17 cellular contexts compared by ENCODE assay signal in the genomic region with DNA sequence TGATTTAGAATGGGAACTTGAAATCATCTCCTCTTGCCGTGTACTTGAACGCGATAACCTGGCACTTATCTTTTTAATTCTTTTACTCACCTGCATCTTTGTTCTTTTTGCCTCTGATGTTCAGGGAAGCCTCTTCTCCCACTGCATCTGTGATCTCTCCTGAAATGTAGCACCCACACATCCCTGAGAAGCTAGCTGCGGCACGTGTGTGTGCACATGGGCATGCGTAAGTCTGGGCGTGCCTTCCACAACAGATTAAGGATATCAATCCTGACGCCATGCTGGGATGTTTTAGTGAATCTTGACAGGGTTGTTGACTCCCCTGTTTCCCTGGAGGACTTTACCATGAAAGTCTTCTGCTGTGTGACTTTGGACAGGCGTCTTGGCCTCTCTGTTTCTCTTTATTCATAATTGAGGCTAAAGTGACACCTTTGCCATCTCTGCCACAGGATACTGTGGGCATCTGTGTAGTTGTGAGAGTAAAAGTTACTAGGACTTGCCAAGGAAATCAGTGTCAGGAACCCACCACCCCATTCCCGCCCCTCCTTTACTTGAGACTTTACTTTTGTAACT. TPM values are rescaled to one million over a fixed set of nuclear protein-coding genes. Genes with fewer than 3 reads are reported as not detected.
DNase-seq lines count a peak whose midpoint lies in the region; ATAC-seq, FAIRE-seq and TF ChIP-seq lines count a peak whose summit lies in the region.
"Had no signal": no experiment of that assay in that cellular context is flagged by ENCODE, and none has a peak within 500 bp of the region (broad histone marks: within the 10 kb centered on the region; RNA-seq: fewer than 3 reads in every experiment).

No MANE protein-coding gene starts in this region.

- H2BK20ac ChIP-seq in H9 (ENCODE audit: low read depth, low read length, poor library complexity, severe bottlenecking) (no peak overlapping the region), H1 (ENCODE audit: low read length) (no peak overlapping the region)

- H4K20me1 ChIP-seq in H9 (ENCODE audit: control insufficient read depth, insufficient read depth, insufficient read length) (no peaks in the 10 kb centered on the region), H1 (replicated peaks in 1 of 2; ENCODE audit: control insufficient read depth in 1 of 2, insufficient read depth in 2 of 2, low read length in 2 of 2) (no peaks in the 10 kb centered on the region)

- no CpG with 5 or more reads among the region's 10 CpGs for WGBS in H9 (ENCODE audit: extremely low coverage, insufficient read length, low lambda C conversion rate)
- 81% methylated on average over 10 of the region's 10 CpGs; no CpG with 5 or more reads in 1 of the 2 experiments for WGBS in H1 (ENCODE audit: extremely low coverage in 1 of 2, insufficient coverage in 1 of 2, insufficient read length in 1 of 2, insufficient replicate concordance in 2 of 2, low coverage in 1 of 2, low lambda C conversion rate in 2 of 2, missing lambda C conversion rate in 1 of 2), 2 experiments
- WGBS in suprapubic skin, result 95% methylated on average over 10 of the region's 10 CpGs

- H3K4me1 Mint-ChIP-seq in CD14-positive monocyte (peaks cover 25% of the 10 kb centered on the region), H9 (peaks cover 18 to 19% of the 10 kb centered on the region in 2 experiments)

- no peak overlapping the region for H3K14ac ChIP-seq in H9 (ENCODE audit: insufficient read depth, low read length)
- H3K14ac ChIP-seq in H1 (ENCODE audit: insufficient read length), result no peak overlapping the region

- no peaks in the 10 kb centered on the region for H3K23me2 ChIP-seq in H9 (ENCODE audit: insufficient read length, low read depth, low read length, poor library complexity, severe bottlenecking)
- H3K23me2 ChIP-seq in H1 (ENCODE audit: low read depth, low read length), result no peaks in the 10 kb centered on the region; the same call in 1 of the 2 replicates

- DNase-seq in CD14-positive monocyte (ENCODE audit: low spot score) (no peak), H9 (no peak), H1 (ENCODE audit: low read depth in 1 of 2, low spot score in 2 of 2) (no peak), A172 (ENCODE audit: low spot score) (no peak), left cardiac atrium (no peak), suprapubic skin (ENCODE audit: low spot score in 2 of 2) (no peak)
- DNase-seq: activated CD8-positive, alpha-beta memory T cell treated with anti-CD3 and anti-CD28 coated beads, Interleukin-2, amount 50 U/mL, for 4 hours; CD8-positive, alpha-beta T cell; DMS79; hippocampal formation; NCI-H2029 treated with DMSO at 0.1 percent for 48 hours; stimulated activated CD4-positive, alpha-beta T cell treated with anti-CD3 and anti-CD28 coated beads, Interleukin-2, amount 100 ng/mL, for 24 hours had no signal

- H3K23ac ChIP-seq in H9 (ENCODE audit: insufficient read length, low read depth, low read length) (no peak overlapping the region), H1 (ENCODE audit: insufficient read length) (no peak overlapping the region)

- H3K9me3 Mint-ChIP-seq in CD14-positive monocyte (peaks cover 0 to 3% (median 0%) of the 10 kb centered on the region in 7 donors), H9 (peaks cover 4 to 6% of the 10 kb centered on the region in 2 experiments; a peak in 3 of 5 replicates)
- H3K9me3 Mint-ChIP-seq: CD8-positive, alpha-beta T cell had no signal

- no peaks in the 10 kb centered on the region; a peak in 1 of 8 replicates for H3K36me3 ChIP-seq in H1 (ENCODE audit: control insufficient read depth in 2 of 4, insufficient read depth in 4 of 4, low read length in 3 of 4)
- H3K36me3 ChIP-seq in parathyroid adenoma (ENCODE audit: control insufficient read depth, insufficient read depth, low read length), result peaks cover 4% of the 10 kb centered on the region
- H3K36me3 ChIP-seq in suprapubic skin, result peaks cover 26% of the 10 kb centered on the region

- H3K56ac ChIP-seq in H9 (ENCODE audit: insufficient read length, low read depth, low read length) (no peak overlapping the region), H1 (replicated peaks; ENCODE audit: insufficient read length, low read depth, low read length) (no peak overlapping the region)

- no peak overlapping the region for H2BK15ac ChIP-seq in H9 (ENCODE audit: low read depth, low read length)
- H2BK15ac ChIP-seq in H1 (ENCODE audit: low read length), result no peak overlapping the region

- H3K27ac Mint-ChIP-seq in CD14-positive monocyte (peak overlapping the region in 5 of 7 donors; percentile 21 to 85 (median 52)), H9 (peak overlapping the region in 2 of 3 experiments; percentile 66 to 72; a peak in 3 of 7 replicates)
- H3K27ac Mint-ChIP-seq: CD8-positive, alpha-beta T cell had no signal

- TF ChIP-seq EP300 in H1 (IDR thresholded peaks at IDR 0.05; ENCODE audit: borderline replicate concordance in 1 of 2, low read depth in 2 of 2, low read length in 2 of 2) (no peak), suprapubic skin (IDR thresholded peaks at IDR 0.05) (no peak)

- no peak for TF ChIP-seq RAD21 in H1 (IDR thresholded peaks at IDR 0.05 in 1 of 2, conservative IDR thresholded peaks at IDR 0.05 in 1 of 2; ENCODE audit: low read depth in 2 of 2, low read length in 2 of 2)

- POLR2A ChIA-PET in H1 (lab: Charles Lee; ENCODE audit: partially characterized antibody), result interaction anchor here (0.7 to 1.3 kb wide), 2 partner anchors 15 to 21 kb away, joined by 3 read pairs; no protein-coding TSS in a partner anchor

- H3K4ac ChIP-seq in H9 (ENCODE audit: low read depth, low read length) (no peak overlapping the region), H1 (replicated peaks; ENCODE audit: insufficient read length, low read depth, low read length) (no peak overlapping the region)

- TF ChIP-seq POLR2A in H1 (IDR thresholded peaks at IDR 0.05; ENCODE audit: control extremely low read depth in 1 of 2, low read depth in 2 of 2, low read length in 2 of 2) (no peak), suprapubic skin (IDR thresholded peaks at IDR 0.05) (no peak)

- H4K91ac ChIP-seq in H9 (ENCODE audit: insufficient read length, low read depth, low read length) (no peak overlapping the region), H1 (replicated peaks; ENCODE audit: insufficient read length, low read length) (no peak overlapping the region)

- intact Hi-C loops in CD14-positive monocyte (cut with micrococcal nuclease), result no loop called here
- intact Hi-C loops in left cardiac atrium (cut with DNase I), result no loop called here

- H2BK120ac ChIP-seq in H9 (ENCODE audit: low read depth, low read length, poor library complexity, severe bottlenecking), result no peak overlapping the region
- H2BK120ac ChIP-seq in H1 (replicated peaks; ENCODE audit: low read depth, low read length), result no peak overlapping the region

- FAIRE-seq in H1 (lab: Jason Lieb, UNC), result no peak
- FAIRE-seq: keratinocyte had no signal

- H3K27me3 Mint-ChIP-seq in CD14-positive monocyte (ENCODE audit: low read depth in 3 of 3), result peaks cover 0 to 2% (median 0%) of the 10 kb centered on the region in 3 donors
- H3K27me3 Mint-ChIP-seq in H9 (ENCODE audit: low read depth), result no peaks in the 10 kb centered on the region

- no peak overlapping the region for H3T11ph ChIP-seq in H9 (ENCODE audit: low read length)

- no peak overlapping the region for H3K4me2 ChIP-seq in H9 (ENCODE audit: insufficient read depth, insufficient read length, low read length)
- no peak overlapping the region for H3K4me2 ChIP-seq in H1 (ENCODE audit: insufficient read depth in 1 of 2, low read depth in 2 of 2, low read length in 2 of 2)
- H3K4me2 ChIP-seq in parathyroid adenoma (ENCODE audit: low read length), result peak overlapping the region; percentile 49

- H3K79me2 ChIP-seq in H9 (ENCODE audit: insufficient read depth, low read length), result no peaks in the 10 kb centered on the region
- H3K79me2 ChIP-seq in H1 (ENCODE audit: control insufficient read depth in 1 of 2, insufficient read depth in 2 of 2, low read length in 2 of 2), result peaks cover 0 to 12% of the 10 kb centered on the region in 2 experiments; a peak in 2 of 4 replicates
- peaks cover 20% of the 10 kb centered on the region for H3K79me2 ChIP-seq in parathyroid adenoma

- H3K27me3 ChIP-seq in H9 (ENCODE audit: insufficient read depth, low read length) (no peaks in the 10 kb centered on the region), H1 (replicated peaks in 1 of 4; ENCODE audit: control insufficient read depth in 3 of 4, extremely low read depth in 1 of 4, insufficient read depth in 3 of 4, low read length in 3 of 4) (no peaks in the 10 kb centered on the region), parathyroid adenoma (ENCODE audit: control insufficient read depth, insufficient read depth, low read length) (no peaks in the 10 kb centered on the region), suprapubic skin (no peaks in the 10 kb centered on the region)
- H3K27me3 ChIP-seq: cardiac muscle cell had no signal

- no peak overlapping the region for H2BK5ac ChIP-seq in H9 (ENCODE audit: insufficient read length, low read length)
- no peak overlapping the region for H2BK5ac ChIP-seq in H1 (ENCODE audit: low read depth, low read length)

- H3K4me1 ChIP-seq in H9 (ENCODE audit: insufficient read depth, low read length), result no peaks in the 10 kb centered on the region; the same call in 1 of the 2 replicates
- H3K4me1 ChIP-seq in H1 (replicated peaks in 1 of 4; ENCODE audit: control insufficient read depth in 3 of 4, insufficient read depth in 4 of 4, low read length in 3 of 4), result peaks cover 0 to 8% (median 6%) of the 10 kb centered on the region in 4 experiments; a peak in 3 of 7 replicates
- peaks cover 31% of the 10 kb centered on the region for H3K4me1 ChIP-seq in parathyroid adenoma
- H3K4me1 ChIP-seq in suprapubic skin, result peaks cover 21% of the 10 kb centered on the region

- H2BK12ac ChIP-seq in H9 (ENCODE audit: insufficient read length, low read depth, low read length) (no peak overlapping the region), H1 (ENCODE audit: low read depth, low read length) (0 out of 2 replicates have a peak overlapping the region, but pooled peaks have one; percentile 35)

- peaks cover 69 to 88% of the 10 kb centered on the region in 2 donors for H3K36me3 Mint-ChIP-seq in CD14-positive monocyte
- H3K36me3 Mint-ChIP-seq in H9 (ENCODE audit: insufficient read depth in 1 of 3, low read depth in 3 of 3), result peaks cover 16 to 21% (median 18%) of the 10 kb centered on the region in 3 experiments

- H3K79me1 ChIP-seq in H9 (ENCODE audit: insufficient read depth, low read depth, low read length, poor library complexity, severe bottlenecking) (no peaks in the 10 kb centered on the region), H1 (ENCODE audit: low read depth, low read length) (peaks cover 5% of the 10 kb centered on the region)

- H3K9me3 ChIP-seq in H9 (ENCODE audit: control insufficient read depth, low read depth, low read length), result no peaks in the 10 kb centered on the region
- H3K9me3 ChIP-seq in H1 (ENCODE audit: insufficient read depth in 2 of 2, low read depth in 1 of 2, low read length in 1 of 2), result peaks cover 0 to 2% of the 10 kb centered on the region in 2 experiments; a peak in 1 of 4 replicates
- no peaks in the 10 kb centered on the region for H3K9me3 ChIP-seq in parathyroid adenoma (ENCODE audit: control insufficient read depth, low read length)
- H3K9me3 ChIP-seq in suprapubic skin, result no peaks in the 10 kb centered on the region

- no peak overlapping the region for H2AFZ ChIP-seq in H9 (ENCODE audit: low read length)
- no peak overlapping the region for H2AFZ ChIP-seq in H1 (ENCODE audit: low read length)
- H2AFZ ChIP-seq in parathyroid adenoma, result no peak overlapping the region

- no peak overlapping the region for H2AK5ac ChIP-seq in H9 (ENCODE audit: insufficient read length, low read length)
- H2AK5ac ChIP-seq in H1 (ENCODE audit: low read depth, low read length), result no peak overlapping the region

- no peak overlapping the region for H3K4me3 ChIP-seq in H1 (ENCODE audit: extremely low read depth in 1 of 4, insufficient read depth in 2 of 4, low read depth in 3 of 4, low read length in 4 of 4)
- peak overlapping the region; percentile 43 for H3K4me3 ChIP-seq in parathyroid adenoma (ENCODE audit: low read depth, low read length)
- H3K4me3 ChIP-seq in suprapubic skin, result no peak overlapping the region
- H3K4me3 ChIP-seq: cardiac muscle cell had no signal

- H4K5ac ChIP-seq in H9 (ENCODE audit: insufficient read length, low read depth, low read length) (no peak overlapping the region), H1 (ENCODE audit: insufficient read length, low read depth, low read length) (no peak overlapping the region)

- H3K27ac ChIP-seq in H9 (ENCODE audit: insufficient read length, low read depth, low read length) (no peak overlapping the region), H1 (ENCODE audit: low read depth, low read length) (no peak overlapping the region), parathyroid adenoma (no peak overlapping the region), suprapubic skin (no peak overlapping the region)

- CTCF ChIA-PET in H1 (lab: Charles Lee; ENCODE audit: partially characterized antibody), result no interaction called here

- H4K8ac ChIP-seq in H9 (replicated peaks; ENCODE audit: insufficient read length, low read depth, low read length) (no peak overlapping the region), H1 (ENCODE audit: extremely low read depth, insufficient read depth, low read length) (no peak overlapping the region)

- H3K4me3 Mint-ChIP-seq in CD14-positive monocyte (no peak overlapping the region), H9 (no peak overlapping the region)
- H3K4me3 Mint-ChIP-seq: CD8-positive, alpha-beta T cell had no signal

- TF ChIP-seq CTCF in CD14-positive monocyte (IDR thresholded peaks at IDR 0.05) (no peak), H9 (conservative IDR thresholded peaks at IDR 0.05) (no peak), H1 (IDR thresholded peaks at IDR 0.05; ENCODE audit: control extremely low read depth in 1 of 3, insufficient read depth in 1 of 3, low read depth in 1 of 3, low read length in 3 of 3) (no peak), parathyroid adenoma (IDR thresholded peaks at IDR 0.05) (no peak), suprapubic skin (IDR thresholded peaks at IDR 0.05) (no peak)

- H3K18ac ChIP-seq in H9 (ENCODE audit: insufficient read length, low read depth, low read length) (no peak overlapping the region), H1 (ENCODE audit: extremely low read depth, low read length) (no peak overlapping the region)

- H3K9ac ChIP-seq in H9 (ENCODE audit: extremely low read depth, insufficient read length, low read length), result no peak overlapping the region
- peak overlapping the region in 1 of 4 experiments; percentile 4; a peak in 1 of 7 replicates for H3K9ac ChIP-seq in H1 (replicated peaks in 1 of 4; ENCODE audit: extremely low read depth in 1 of 4, low read depth in 3 of 4, low read length in 3 of 4)
- H3K9ac ChIP-seq in parathyroid adenoma, result no peak overlapping the region

- no peak for ATAC-seq in left cardiac atrium
- ATAC-seq: activated CD4-positive, CD25-positive, alpha-beta regulatory T cell treated with anti-CD3 and anti-CD28 coated beads, Interleukin-2, amount 50 U/mL, for 24 hours; CD8-positive, alpha-beta T cell; Right ventricle myocardium inferior had no signal

RNA-seq across cellular contexts. Expression of gene IL4R, which starts 20.5 kb away (rescaled TPM):
- 10 to 100 TPM; 25.1 to 35.6 TPM for polyA plus RNA-seq in CD14-positive monocyte
- 28.3 and 28.6 TPM in 2 replicates for total RNA-seq in H9 (2021)
- total RNA-seq in H1 (2021; fragmentation: NEBNext Ultra II Directional; extraction: Animal tissue kit (Norgen Biotek cat#: 25700)), result 29.4 and 32.7 TPM in 2 replicates
- 29.1 and 38.2 TPM in 2 replicates for polyA plus RNA-seq in H1 (2011; rRNA removed)
- 25.4 TPM for polyA plus RNA-seq in H1 (2011; cell fraction: cytosol; rRNA removed)
- polyA plus RNA-seq in H1 (2011; cell fraction: nucleus; rRNA removed), result 31.2 TPM
- 22.5 to 25.9 TPM (median 24.5 TPM) in 4 replicates for polyA plus RNA-seq in H1 (2012, experiment 1 of 2)
- polyA plus RNA-seq in H1 (2012, experiment 2 of 2), result 21.4 TPM
- 34.5 TPM for polyA plus RNA-seq in H1 (2013, experiment 1 of 2)
- polyA plus RNA-seq in H1 (2013, experiment 2 of 2), result 34.4 TPM
- polyA minus RNA-seq in H1 (2011; rRNA and poly(A)+ RNA removed), result 26.9 and 37.0 TPM in 2 replicates
- polyA minus RNA-seq in H1 (2011; cell fraction: cytosol; rRNA and poly(A)+ RNA removed), result 15.6 TPM
- 17.7 TPM for polyA minus RNA-seq in H1 (2011; cell fraction: nucleus; rRNA and poly(A)+ RNA removed)
- 21.2 and 25.6 TPM in 2 replicates for total RNA-seq in A172 (2014; rRNA removed; shearing (Covaris generic))
- total RNA-seq in left cardiac atrium, result 10 to 100 TPM; 19.8 to 56.8 TPM
- total RNA-seq in suprapubic skin, result 10 to 100 TPM; 27.2 to 32.8 (median 30.5) TPM
